ENCODE assay signal across 14 cellular contexts in the genomic region with DNA sequence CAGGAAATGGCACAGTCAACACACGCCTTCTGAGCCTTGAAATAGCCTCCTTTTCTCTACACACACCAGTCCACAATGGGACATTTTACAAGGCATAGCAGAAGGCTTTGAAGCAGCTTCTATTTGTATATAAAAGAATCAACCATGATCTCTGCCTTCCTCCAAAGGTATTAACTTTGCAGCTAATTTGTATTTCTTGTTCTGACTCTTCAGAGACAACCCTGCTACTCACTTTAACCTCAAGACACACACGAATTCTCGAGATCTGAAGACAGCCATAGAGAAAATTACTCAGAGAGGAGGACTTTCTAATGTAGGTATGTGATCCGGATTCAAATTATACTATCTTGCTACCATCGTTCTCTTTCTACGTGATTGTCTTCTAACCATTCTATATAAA.
"Had no signal": no experiment of that assay in that cellular context is flagged by ENCODE, and none has a peak within 500 bp of the region (broad histone marks: within the 10 kb centered on the region; RNA-seq: fewer than 3 reads in every experiment).

No MANE protein-coding gene starts in this region.

- H3K36me3 ChIP-seq: gastrocnemius medialis, vagina had no signal

- H3K27ac Mint-ChIP-seq: activated B cell treated with CpG ODN at 0.5 μM for 24 hours; activated naive CD8-positive, alpha-beta T cell treated with anti-CD3 and anti-CD28 coated beads, Interleukin-2, amount 50 U/mL, for 24 hours; mesothelial cell of epicardium; stimulated activated naive CD8-positive, alpha-beta T cell treated with anti-CD3 and anti-CD28 coated beads, Interleukin-15, amount 100 ng/mL, for 72 hours had no signal

- H3K4me3 Mint-ChIP-seq: activated B cell treated with CpG ODN at 0.5 μM for 24 hours; activated naive CD8-positive, alpha-beta T cell treated with anti-CD3 and anti-CD28 coated beads, Interleukin-2, amount 50 U/mL, for 24 hours; brain; mesothelial cell of epicardium; stimulated activated naive CD8-positive, alpha-beta T cell treated with anti-CD3 and anti-CD28 coated beads, Interleukin-15, amount 100 ng/mL, for 72 hours had no signal

- H3K9me3 ChIP-seq: gastrocnemius medialis, vagina had no signal

- DNase-seq: activated B cell treated with CpG ODN at 0.5 μM for 24 hours; cortex of kidney; gastrocnemius medialis; kidney; retina; stimulated activated naive CD8-positive, alpha-beta T cell treated with anti-CD3 and anti-CD28 coated beads, Interleukin-15, amount 100 ng/mL, for 72 hours; T-helper 9 cell; trophoblast cell had no signal

- H3K4me1 Mint-ChIP-seq: activated B cell treated with CpG ODN at 0.5 μM for 24 hours; brain; mesothelial cell of epicardium; stimulated activated naive CD8-positive, alpha-beta T cell treated with anti-CD3 and anti-CD28 coated beads, Interleukin-15, amount 100 ng/mL, for 72 hours had no signal

- H3K27me3 ChIP-seq: gastrocnemius medialis, vagina had no signal

- H3K27ac ChIP-seq: gastrocnemius medialis, vagina had no signal

- H3K9me3 Mint-ChIP-seq: activated B cell treated with CpG ODN at 0.5 μM for 24 hours; activated naive CD8-positive, alpha-beta T cell treated with anti-CD3 and anti-CD28 coated beads, Interleukin-2, amount 50 U/mL, for 24 hours; brain; mesothelial cell of epicardium; stimulated activated naive CD8-positive, alpha-beta T cell treated with anti-CD3 and anti-CD28 coated beads, Interleukin-15, amount 100 ng/mL, for 72 hours had no signal

- H3K27me3 Mint-ChIP-seq: brain had no signal

- H3K4me3 ChIP-seq: gastrocnemius medialis, vagina had no signal

- H3K4me1 ChIP-seq: gastrocnemius medialis, vagina had no signal

- H3K36me3 Mint-ChIP-seq: brain, mesothelial cell of epicardium had no signal

- ATAC-seq: esophagus mucosa; gastrocnemius medialis; left lobe of liver; stimulated activated naive CD8-positive, alpha-beta T cell treated with anti-CD3 and anti-CD28 coated beads, Interleukin-15, amount 100 ng/mL, for 72 hours had no signal
